In genomic region chr13:57672168-57672567, GRCh38 we compare ENCODE assay signal across 21 cellular contexts. TPM values are rescaled to one million over a fixed set of nuclear protein-coding genes. Genes with fewer than 3 reads are reported as not detected.
"Had no signal": no experiment of that assay in that cellular context is flagged by ENCODE, and none has a peak within 500 bp of the region (broad histone marks: within the 10 kb centered on the region; RNA-seq: fewer than 3 reads in every experiment).

No MANE protein-coding gene starts in this region.

- H3K27ac ChIP-seq: left lung, parathyroid adenoma, psoas muscle, skin epidermis, spleen, stomach, thyroid gland, vagina had no signal

- H3K27ac Mint-ChIP-seq: effector memory CD8-positive, alpha-beta T cell; naive thymus-derived CD8-positive, alpha-beta T cell had no signal

- H2AFZ ChIP-seq: parathyroid adenoma had no signal

- H3K4me1 ChIP-seq: left lung, parathyroid adenoma, psoas muscle, spleen, stomach, thyroid gland, vagina had no signal

- ATAC-seq: effector memory CD8-positive, alpha-beta T cell; left cardiac atrium; left lung; naive thymus-derived CD8-positive, alpha-beta T cell; psoas muscle; right cardiac atrium had no signal

- H3K4me1 Mint-ChIP-seq: naive thymus-derived CD8-positive, alpha-beta T cell had no signal

- H3K9me3 ChIP-seq: left lung, psoas muscle, spleen, stomach, thyroid gland, vagina had no signal

- DNase-seq: cerebellar nuclear complex; cortex of kidney; effector memory CD8-positive, alpha-beta T cell; hypothalamus; left cardiac atrium; left lung; mesenchymal stem cell; naive thymus-derived CD8-positive, alpha-beta T cell; psoas muscle; right cardiac atrium; spleen; stimulated activated CD8-positive, alpha-beta memory T cell treated with anti-CD3 and anti-CD28 coated beads, Interleukin-4, amount 100 ng/mL, for 48 hours; stimulated activated naive CD4-positive, alpha-beta T cell; stomach; thyroid gland; trophoblast cell had no signal

- H3K4me3 Mint-ChIP-seq: effector memory CD8-positive, alpha-beta T cell; naive thymus-derived CD8-positive, alpha-beta T cell had no signal

- H3K79me2 ChIP-seq: parathyroid adenoma had no signal

- H3K27me3 Mint-ChIP-seq: effector memory CD8-positive, alpha-beta T cell; naive thymus-derived CD8-positive, alpha-beta T cell had no signal

- H3K36me3 ChIP-seq: left lung, stomach, thyroid gland, vagina had no signal

- H3K36me3 Mint-ChIP-seq: naive thymus-derived CD8-positive, alpha-beta T cell had no signal

- H3K9ac ChIP-seq: parathyroid adenoma had no signal

- H3K27me3 ChIP-seq: left lung, spleen, stomach, thyroid gland, vagina had no signal

- H3K4me3 ChIP-seq: left lung, psoas muscle, skin epidermis, spleen, stomach, thyroid gland, vagina had no signal

- FAIRE-seq: frontal cortex had no signal

RNA-seq across cellular contexts. Expression of gene PCDH17, which starts 40.6 kb away (rescaled TPM):
- total RNA-seq: myocyte; naive thymus-derived CD8-positive, alpha-beta T cell had no signal
- polyA plus RNA-seq: naive thymus-derived CD8-positive, alpha-beta T cell had no signal
